Comparison of ENCODE assay signal across 8 cellular contexts in the genomic region with DNA sequence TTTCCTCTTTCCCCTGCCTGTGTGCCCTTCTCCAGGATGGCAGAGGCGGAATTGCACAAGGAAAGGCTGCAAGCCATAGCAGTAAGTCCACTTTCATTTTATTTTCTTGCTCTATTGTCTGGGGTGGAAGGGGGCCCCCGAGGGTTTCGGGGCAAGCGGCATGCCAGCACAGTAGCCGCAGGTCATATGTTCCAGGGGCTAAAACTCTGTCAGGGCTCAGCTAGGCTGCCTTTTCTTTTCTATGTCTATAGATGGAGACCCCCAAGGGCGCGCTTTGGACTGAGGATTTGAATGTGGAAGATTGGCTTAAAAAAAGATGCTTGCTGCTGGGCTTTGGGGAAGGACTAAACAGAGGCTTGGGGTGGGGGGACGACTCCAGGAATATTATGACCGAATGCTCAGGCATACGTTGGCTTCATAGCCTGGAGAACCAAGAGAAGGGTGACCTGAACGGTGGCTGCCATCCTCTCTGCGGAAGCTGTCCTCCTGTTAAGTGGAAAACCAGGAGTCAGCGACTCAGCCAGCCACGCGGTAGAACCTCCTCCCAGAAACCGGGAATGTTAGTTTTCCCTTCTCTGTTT. TPM values are rescaled to one million over a fixed set of nuclear protein-coding genes. Genes with fewer than 3 reads are reported as not detected.
DNase-seq lines count a peak whose midpoint lies in the region; ATAC-seq and TF ChIP-seq lines count a peak whose summit lies in the region.

No MANE protein-coding gene starts in this region.

- POLR2A ChIA-PET in CD8-positive, alpha-beta memory T cell (lab: Charles Lee): no interaction called here

- H3K36me3 ChIP-seq in H7 (replicated peaks; ENCODE audit: control insufficient read depth, insufficient read depth, low read length): no peaks in the 10 kb centered on the region
- H3K36me3 ChIP-seq in right atrium auricular region: no peaks in the 10 kb centered on the region
- no peaks in the 10 kb centered on the region for H3K36me3 ChIP-seq in CD8-positive, alpha-beta memory T cell (ENCODE audit: insufficient read depth, low read length)

- ATAC-seq in esophagus mucosa: no peak

- H3K4me1 Mint-ChIP-seq in activated T-helper 1 cell treated with anti-CD3 and anti-CD28 coated beads, Interleukin-12 subunit alpha, Interleukin-12 subunit beta, Interleukin-2, Interleukin-4 antibody, amounts not matched to agents 30 ng/mL and 10 ng/mL and 1 ng/mL, durations not matched to agents 14 hours and 24 hours and 36 hours (ENCODE audit: low read depth): peaks cover 22% of the 10 kb centered on the region
- H3K4me1 Mint-ChIP-seq in CD8-positive, alpha-beta memory T cell: peaks cover 0 to 1% (median 0%) of the 10 kb centered on the region in 3 donors

- H3K9me3 ChIP-seq in right atrium auricular region: no peaks in the 10 kb centered on the region
- H3K9me3 ChIP-seq in CD8-positive, alpha-beta memory T cell (ENCODE audit: low read length): no peaks in the 10 kb centered on the region

- H3K27me3 Mint-ChIP-seq in activated T-helper 1 cell treated with anti-CD3 and anti-CD28 coated beads, Interleukin-12 subunit alpha, Interleukin-12 subunit beta, Interleukin-2, Interleukin-4 antibody, amounts not matched to agents 30 ng/mL and 10 ng/mL and 1 ng/mL, durations not matched to agents 14 hours and 24 hours and 36 hours (ENCODE audit: insufficient read depth): peaks cover 31% of the 10 kb centered on the region
- peaks cover 14 to 36% of the 10 kb centered on the region in 2 donors for H3K27me3 Mint-ChIP-seq in CD8-positive, alpha-beta memory T cell

- H3K9me3 Mint-ChIP-seq in activated T-helper 1 cell treated with anti-CD3 and anti-CD28 coated beads, Interleukin-12 subunit alpha, Interleukin-12 subunit beta, Interleukin-2, Interleukin-4 antibody, amounts not matched to agents 30 ng/mL and 10 ng/mL and 1 ng/mL, durations not matched to agents 14 hours and 24 hours and 36 hours: no peaks in the 10 kb centered on the region
- peaks cover 0 to 6% (median 0%) of the 10 kb centered on the region in 5 donors for H3K9me3 Mint-ChIP-seq in CD8-positive, alpha-beta memory T cell

- intact Hi-C loops in activated T-helper 1 cell treated with anti-CD3 and anti-CD28 coated beads, Interleukin-12 subunit alpha, Interleukin-12 subunit beta, Interleukin-2, Interleukin-4 antibody, amounts not matched to agents 30 ng/mL and 10 ng/mL and 1 ng/mL, durations not matched to agents 14 hours and 24 hours and 36 hours (cut with micrococcal nuclease): no loop called here

- no peaks in the 10 kb centered on the region for H3K36me3 Mint-ChIP-seq in activated T-helper 1 cell treated with anti-CD3 and anti-CD28 coated beads, Interleukin-12 subunit alpha, Interleukin-12 subunit beta, Interleukin-2, Interleukin-4 antibody, amounts not matched to agents 30 ng/mL and 10 ng/mL and 1 ng/mL, durations not matched to agents 14 hours and 24 hours and 36 hours (ENCODE audit: low read depth)
- no peaks in the 10 kb centered on the region for H3K36me3 Mint-ChIP-seq in CD8-positive, alpha-beta memory T cell

- peaks cover 0 to 13% of the 10 kb centered on the region in 2 donors for H3K4me1 ChIP-seq in right atrium auricular region
- H3K4me1 ChIP-seq in CD8-positive, alpha-beta memory T cell (ENCODE audit: insufficient read depth, low read length): no peaks in the 10 kb centered on the region

- peak overlapping the region; percentile 86 to 90 for H3K27ac ChIP-seq in right atrium auricular region
- no peak overlapping the region for H3K27ac ChIP-seq in CD8-positive, alpha-beta memory T cell (ENCODE audit: low read depth, low read length)

- H3K27me3 ChIP-seq in H7 (ENCODE audit: control insufficient read depth, insufficient read depth, low read length): peaks cover 15% of the 10 kb centered on the region
- H3K27me3 ChIP-seq in right atrium auricular region: no peaks in the 10 kb centered on the region
- H3K27me3 ChIP-seq in CD8-positive, alpha-beta memory T cell (ENCODE audit: insufficient read depth, low read length, poor library complexity, severe bottlenecking): no peaks in the 10 kb centered on the region

- H3K4me3 Mint-ChIP-seq in activated T-helper 1 cell treated with anti-CD3 and anti-CD28 coated beads, Interleukin-12 subunit alpha, Interleukin-12 subunit beta, Interleukin-2, Interleukin-4 antibody, amounts not matched to agents 30 ng/mL and 10 ng/mL and 1 ng/mL, durations not matched to agents 14 hours and 24 hours and 36 hours: peak overlapping the region; percentile 83
- no peak overlapping the region for H3K4me3 Mint-ChIP-seq in CD8-positive, alpha-beta memory T cell

- CTCF ChIA-PET in CD8-positive, alpha-beta memory T cell (lab: Charles Lee): no interaction called here

- no peak for TF ChIP-seq CTCF in right atrium auricular region (IDR thresholded peaks at IDR 0.05)

- peak; percentile 44 for DNase-seq in H7
- DNase-seq in activated T-helper 1 cell treated with anti-CD3 and anti-CD28 coated beads, Interleukin-12 subunit alpha, Interleukin-12 subunit beta, Interleukin-2, Interleukin-4 antibody, amounts not matched to agents 30 ng/mL and 10 ng/mL and 1 ng/mL, durations not matched to agents 14 hours and 24 hours and 36 hours (ENCODE audit: low spot score): no peak
- no peak for DNase-seq in right atrium auricular region (ENCODE audit: low spot score)
- no peak for DNase-seq in skeletal muscle cell (ENCODE audit: low read depth)
- DNase-seq in NCI-H2029 treated with DMSO at 0.1 percent for 48 hours (lab: John Stamatoyannopoulos, UW): no peak
- DNase-seq in activated CD8-positive, alpha-beta memory T cell treated with anti-CD3 and anti-CD28 coated beads, Interleukin-2, amount 50 U/mL, for 4 hours: no peak
- no peak for DNase-seq in CD8-positive, alpha-beta memory T cell

- no peak overlapping the region for H3K27ac Mint-ChIP-seq in activated T-helper 1 cell treated with anti-CD3 and anti-CD28 coated beads, Interleukin-12 subunit alpha, Interleukin-12 subunit beta, Interleukin-2, Interleukin-4 antibody, amounts not matched to agents 30 ng/mL and 10 ng/mL and 1 ng/mL, durations not matched to agents 14 hours and 24 hours and 36 hours
- H3K27ac Mint-ChIP-seq in CD8-positive, alpha-beta memory T cell: no peak overlapping the region

- H3K4me3 ChIP-seq in H7 (ENCODE audit: insufficient read depth, low read depth, low read length): peak overlapping the region; percentile 62
- H3K4me3 ChIP-seq in right atrium auricular region: peak overlapping the region; percentile 70 to 72
- H3K4me3 ChIP-seq in skeletal muscle cell (ENCODE audit: low read depth, low read length): peak overlapping the region; percentile 82
- no peak overlapping the region for H3K4me3 ChIP-seq in CD8-positive, alpha-beta memory T cell (ENCODE audit: low read length)

RNA-seq across cellular contexts. Expression of gene PALM2AKAP2, which starts 0.5 kb away (rescaled TPM):
- total RNA-seq in H7 (2014; rRNA removed; shearing (Covaris generic)): 0.15 and 1.1 TPM in 2 replicates
- total RNA-seq in activated T-helper 1 cell treated with anti-CD3 and anti-CD28 coated beads, Interleukin-12 subunit alpha, Interleukin-12 subunit beta, Interleukin-2, Interleukin-4 antibody, amounts not matched to agents 30 ng/mL and 10 ng/mL and 1 ng/mL, durations not matched to agents 14 hours and 24 hours and 36 hours: 2.2 and 5.5 TPM in 2 replicates
- total RNA-seq in right atrium auricular region (10 to 100 TPM; 56.6 to 61.1 TPM), esophagus mucosa (0.88 TPM)
- total RNA-seq in CD8-positive, alpha-beta memory T cell: not detected
- polyA plus RNA-seq in CD8-positive, alpha-beta memory T cell: 0.15 TPM
